Comparison of ENCODE assay signal across 33 cellular contexts in the genomic region with DNA sequence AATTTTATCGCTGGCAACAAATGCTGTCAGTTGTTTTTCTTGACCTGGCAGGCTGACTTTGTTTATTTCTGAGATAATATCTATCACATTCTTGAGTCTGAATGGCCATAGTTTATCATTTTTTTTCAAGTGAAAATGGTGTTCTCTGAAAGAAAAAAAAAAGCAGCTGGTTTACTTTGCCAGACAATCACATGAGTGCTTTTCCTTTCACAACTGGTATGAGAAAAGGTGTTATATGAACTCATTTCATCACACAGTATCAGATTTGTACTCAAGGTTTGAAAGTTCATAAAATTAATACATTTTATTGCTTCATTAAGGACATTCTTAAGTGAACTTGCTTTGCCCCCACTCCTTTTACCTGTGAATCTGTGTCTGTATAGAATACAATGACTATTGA. TPM values are rescaled to one million over a fixed set of nuclear protein-coding genes. Genes with fewer than 3 reads are reported as not detected.
"Had no signal": no experiment of that assay in that cellular context is flagged by ENCODE, and none has a peak within 500 bp of the region (broad histone marks: within the 10 kb centered on the region; RNA-seq: fewer than 3 reads in every experiment).

No MANE protein-coding gene starts in this region.

- FAIRE-seq: RCC 7860 had no signal

- H3K9me3 ChIP-seq: SJSA1, SK-N-SH had no signal

- H3K27me3 ChIP-seq: MG63, SJSA1 had no signal

- DNase-seq: Kasumi-1, MG63, NCI-H1048, NCI-H1092 treated with DMSO at 0.1 percent for 48 hours, NCI-H1105 treated with DMSO at 0.1 percent for 48 hours, NCI-H1417, NCI-H1436, NCI-H146, NCI-H1694, NCI-H187, NCI-H1930, NCI-H2029 treated with DMSO at 0.1 percent for 48 hours, NCI-H2081 treated with DMSO at 0.1 percent for 48 hours, NCI-H2107, NCI-H2171, NCI-H226, NCI-H446 treated with DMSO at 0.1 percent for 48 hours, NCI-H510A, NCI-H524, NCI-H526, NCI-H748 treated with DMSO at 0.1 percent for 48 hours, NCI-H82, PC-9, SHP77, SIG-M5, SK-N-SH, SW 1271 had no signal

- H3K36me3 ChIP-seq: MG63, SJSA1 had no signal

- H3K9me2 ChIP-seq: SK-N-SH had no signal

- H3K27ac ChIP-seq: PC-9, RWPE1, SJSA1 had no signal

- ATAC-seq: Panc1, Right ventricle myocardium inferior had no signal

- H2AFZ ChIP-seq: PC-9 had no signal

- H3K4me1 ChIP-seq: SJSA1 had no signal

- H3K9ac ChIP-seq: SK-N-SH had no signal

- H3K4me3 ChIP-seq: MG63, PC-9, SJSA1 had no signal

- H3K4me2 ChIP-seq: PC-9, SK-N-SH had no signal

RNA-seq across cellular contexts. Expression of gene PRLR, which starts 33.0 kb away (rescaled TPM):
- total RNA-seq: OCI-LY7, PC-9 had no signal
